Comparison of ENCODE assay signal across 9 cellular contexts in genomic region chr1:52759908-52760307, GRCh38.
"Had no signal": no experiment of that assay in that cellular context is flagged by ENCODE, and none has a peak within 500 bp of the region (broad histone marks: within the 10 kb centered on the region; RNA-seq: fewer than 3 reads in every experiment).

No MANE protein-coding gene starts in this region.

- H3K27me3 Mint-ChIP-seq: IgD-negative memory B cell had no signal

- H3K9me3 Mint-ChIP-seq: HFFc6, IgD-negative memory B cell had no signal

- H3K27ac Mint-ChIP-seq: HFFc6, IgD-negative memory B cell had no signal

- H3K4me3 ChIP-seq: GM23248, HAP-1 had no signal

- ATAC-seq: HCT116, HepG2 had no signal

- DNase-seq: GM23248, GOT3, H7, HFFc6 had no signal

- H3K9me3 ChIP-seq: HAP-1 had no signal

- H3K27ac ChIP-seq: GM23248, HL-60 had no signal

- H3K4me1 ChIP-seq: HAP-1 had no signal

- H3K4me3 Mint-ChIP-seq: HFFc6, IgD-negative memory B cell had no signal
